8 cellular contexts compared by ENCODE assay signal in genomic region chr9:4678679-4679267, GRCh38. TPM values are rescaled to one million over a fixed set of nuclear protein-coding genes. Genes with fewer than 3 reads are reported as not detected.
DNase-seq lines count a peak whose midpoint lies in the region; ATAC-seq, FAIRE-seq and TF ChIP-seq lines count a peak whose summit lies in the region.

No MANE protein-coding gene starts in this region.

- ATAC-seq in GM19452 (IDR thresholded peaks at IDR 0.05; ENCODE audit: unreplicated experiment) (peak; percentile 6), HG03442 (IDR thresholded peaks at IDR 0.05; ENCODE audit: unreplicated experiment) (no peak)

- H3K27ac ChIP-seq in MM.1S (ENCODE audit: low read length) (peak overlapping the region; percentile 96), iPS DF 6.9 (ENCODE audit: low read length) (peak overlapping the region; percentile 71), small intestine (ENCODE audit: low read depth in 1 of 2, low read length in 1 of 2) (peak overlapping the region; percentile 98 to 100)

- WGBS in iPS DF 6.9 (ENCODE audit: insufficient coverage, insufficient read length), result no CpG with 5 or more reads among the region's 16 CpGs
- 0 to 1% (median 0%) methylated on average over 16 of the region's 16 CpGs for WGBS in small intestine, 3 donors

- H3K9me3 ChIP-seq in MM.1S (replicated peaks; ENCODE audit: insufficient read depth, low read length) (no peaks in the 10 kb centered on the region), adipocyte (ENCODE audit: control insufficient read depth, low read length) (no peaks in the 10 kb centered on the region), iPS DF 6.9 (ENCODE audit: control insufficient read depth, insufficient read depth, low read length) (no peaks in the 10 kb centered on the region), small intestine (ENCODE audit: control insufficient read depth, low read depth) (no peaks in the 10 kb centered on the region)

- H3F3A ChIP-seq in MM.1S (ENCODE audit: insufficient read depth, low read length), result peaks cover 17% of the 10 kb centered on the region

- H3K9ac ChIP-seq in MM.1S (ENCODE audit: low read length) (peak overlapping the region; percentile 86), adipocyte (ENCODE audit: low read length) (peak overlapping the region; percentile 97)

- H4K20me1 ChIP-seq in MM.1S (ENCODE audit: insufficient read depth, low read length), result no peaks in the 10 kb centered on the region

- no peak for TF ChIP-seq CTCF in MM.1S (IDR thresholded peaks at IDR 0.05; ENCODE audit: low read length)

- H3K4me2 ChIP-seq in MM.1S (ENCODE audit: low read depth, low read length), result peak overlapping the region; percentile 76

- peak overlapping the region; percentile 71 for H3K4me3 ChIP-seq in MM.1S (ENCODE audit: low read length)
- H3K4me3 ChIP-seq in adipocyte (ENCODE audit: low read length), result peak overlapping the region; percentile 94
- H3K4me3 ChIP-seq in iPS DF 6.9 (ENCODE audit: low read length), result peak overlapping the region; percentile 66
- peak overlapping the region; percentile 84 to 88 for H3K4me3 ChIP-seq in small intestine (ENCODE audit: low read depth in 1 of 2, low read length in 2 of 2)

- DNase-seq in D341Med (ENCODE audit: low spot score), result peak; percentile 18
- peak; percentile 35 for DNase-seq in MM.1S
- peak; percentile 66 for DNase-seq in adipocyte (ENCODE audit: low read depth)
- no peak for DNase-seq in iPS DF 6.9 (ENCODE audit: low read depth, low spot score)
- DNase-seq in small intestine, result peak; percentile 48
- DNase-seq in GM12891 (ENCODE audit: insufficient read length, low spot score), result no peak

- H3K36me3 ChIP-seq in MM.1S (replicated peaks; ENCODE audit: insufficient read depth, low read length) (no peaks in the 10 kb centered on the region), adipocyte (ENCODE audit: control insufficient read depth, insufficient read depth, low read length, severe bottlenecking) (no peaks in the 10 kb centered on the region), iPS DF 6.9 (ENCODE audit: control insufficient read depth, insufficient read depth, low read length) (no peaks in the 10 kb centered on the region), small intestine (ENCODE audit: control insufficient read depth in 2 of 2, insufficient read depth in 2 of 2, low read length in 2 of 2) (no peaks in the 10 kb centered on the region)

- TF ChIP-seq POLR2A in GM12891 (IDR thresholded peaks at IDR 0.05; ENCODE audit: low read depth, low read length), result no peak

- H2AFZ ChIP-seq in MM.1S (ENCODE audit: low read length), result peak overlapping the region; percentile 82

- FAIRE-seq in small intestine (lab: Jason Lieb, UNC), result no peak
- no peak for FAIRE-seq in GM12891 (lab: Jason Lieb, UNC)

- H3K9me2 ChIP-seq in MM.1S (replicated peaks; ENCODE audit: insufficient read depth, low read length), result no peaks in the 10 kb centered on the region

- H3K4me1 ChIP-seq in MM.1S (ENCODE audit: low read length), result 0 out of 2 replicates have a peak, but pooled peaks cover 9% of the 10 kb centered on the region
- peaks cover 37% of the 10 kb centered on the region for H3K4me1 ChIP-seq in adipocyte (ENCODE audit: control insufficient read depth, insufficient read depth, low read length)
- peaks cover 1% of the 10 kb centered on the region; the same call in 1 of the 2 replicates for H3K4me1 ChIP-seq in iPS DF 6.9 (ENCODE audit: control insufficient read depth, insufficient read depth, low read length)
- peaks cover 3 to 5% of the 10 kb centered on the region in 2 donors for H3K4me1 ChIP-seq in small intestine (ENCODE audit: control insufficient read depth in 2 of 2, insufficient read depth in 1 of 2, low read depth in 1 of 2, low read length in 1 of 2)

- peaks cover 36% of the 10 kb centered on the region for H3K79me2 ChIP-seq in MM.1S (ENCODE audit: low read length)

- H3K27me3 ChIP-seq in MM.1S (replicated peaks; ENCODE audit: insufficient read depth, low read length), result no peaks in the 10 kb centered on the region
- H3K27me3 ChIP-seq in adipocyte (replicated peaks; ENCODE audit: control insufficient read depth, insufficient read depth, low read length), result no peaks in the 10 kb centered on the region
- H3K27me3 ChIP-seq in iPS DF 6.9 (ENCODE audit: control insufficient read depth, insufficient read depth, low read length), result no peaks in the 10 kb centered on the region
- H3K27me3 ChIP-seq in small intestine (ENCODE audit: control insufficient read depth in 2 of 2, insufficient read depth in 2 of 2, low read length in 2 of 2), result no peaks in the 10 kb centered on the region

TF ChIP-seq in GM12891, 5 proteins besides CTCF, POLR2A, EP300 and RAD21:
- no peak for TF ChIP-seq TAF1 (IDR thresholded peaks at IDR 0.05; ENCODE audit: low read depth, low read length)
- TF ChIP-seq POLR2AphosphoS5 (IDR thresholded peaks at IDR 0.05; ENCODE audit: low read depth, low read length), result no peak
- no peak for TF ChIP-seq POU2F2 (IDR thresholded peaks at IDR 0.05; ENCODE audit: low read depth, low read length)
- no peak for TF ChIP-seq SPI1 (IDR thresholded peaks at IDR 0.05; ENCODE audit: low read depth, low read length)
- no peak for TF ChIP-seq PAX5 (IDR thresholded peaks at IDR 0.05; ENCODE audit: insufficient read depth, low read length, severe bottlenecking)

RNA-seq across cellular contexts. Expression of gene CDC37L1, which starts 0.6 kb away (rescaled TPM):
- 1 to 10 TPM; 5.6 to 8.9 (median 7.8) TPM for polyA plus RNA-seq in small intestine
- polyA plus RNA-seq in GM12891 (2012; ENCODE audit: low read depth, missing spikeins), result 5.6 TPM

RNA-seq across cellular contexts. Expression of gene SPATA6L, which starts 12.5 kb away (rescaled TPM):
- polyA plus RNA-seq in small intestine, result 1 to 10 TPM in 2 of 3 donors, under 1 TPM in 1; 0.54 to 6.9 (median 3.4) TPM
- polyA plus RNA-seq in GM12891 (2012; ENCODE audit: low read depth, missing spikeins), result 0.90 TPM

RNA-seq across cellular contexts. Expression of gene PLPP6, which starts 16.7 kb away (rescaled TPM):
- polyA plus RNA-seq in small intestine, result 1 to 10 TPM; 5.1 to 7.8 (median 7.3) TPM
- polyA plus RNA-seq in GM12891 (2012; ENCODE audit: low read depth, missing spikeins), result 4.3 TPM

Comparison
In these comparisons a context has a peak if more than half of its experiments do, and no peak if none do; other contexts are left out.
1. DNase-seq: peak in D341Med (single experiment), MM.1S (single experiment), adipocyte (single experiment) and small intestine (single experiment); none in iPS DF 6.9 (single experiment) and GM12891 (single experiment).
2. Peak in every context shown above with its lines, with median percentiles within 50 percentile points of each other: H3K27ac ChIP-seq and H3K4me3 ChIP-seq.